Comparison of ENCODE assay signal across 8 cellular contexts in the genomic region with DNA sequence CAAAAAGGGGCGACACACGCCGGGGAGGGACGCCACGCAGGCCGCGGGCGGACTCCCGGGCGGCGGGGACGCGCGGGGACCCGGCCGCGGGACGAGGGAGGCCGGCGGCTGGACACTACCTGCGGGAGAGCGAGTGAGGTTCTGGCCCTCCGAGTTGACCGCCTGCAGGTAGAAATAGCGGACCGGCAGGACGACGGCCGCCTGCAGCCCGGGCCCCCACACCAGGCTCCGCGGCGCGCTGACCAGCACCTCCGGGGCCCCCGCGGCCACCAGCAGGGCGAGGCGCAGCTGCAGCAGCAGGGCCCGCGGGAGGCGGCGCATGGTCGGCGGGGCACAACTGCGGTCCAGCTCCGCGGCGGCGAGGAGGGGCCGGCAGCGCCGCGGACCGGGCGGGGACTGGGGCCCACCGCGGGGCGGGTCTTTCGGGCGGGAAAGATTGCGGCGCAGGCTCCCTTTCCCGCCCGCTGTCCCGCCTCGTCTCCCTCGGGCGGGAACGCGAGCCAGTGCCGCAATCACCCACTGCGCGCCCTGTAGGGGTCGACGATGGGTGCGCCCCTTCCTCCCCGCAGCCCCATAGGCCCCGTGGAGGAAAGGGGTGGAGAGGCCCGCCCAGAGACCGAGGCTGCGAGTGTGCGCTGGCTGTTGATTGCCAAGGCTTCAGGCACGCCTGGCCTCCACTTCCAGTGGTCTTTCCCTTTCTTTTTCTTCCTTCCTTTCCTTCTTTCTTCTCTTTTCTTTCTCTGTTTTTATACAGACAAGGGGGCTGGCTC. TPM values are rescaled to one million over a fixed set of nuclear protein-coding genes. Genes with fewer than 3 reads are reported as not detected.
DNase-seq lines count a peak whose midpoint lies in the region; ATAC-seq and TF ChIP-seq lines count a peak whose summit lies in the region.

A gene with protein sequence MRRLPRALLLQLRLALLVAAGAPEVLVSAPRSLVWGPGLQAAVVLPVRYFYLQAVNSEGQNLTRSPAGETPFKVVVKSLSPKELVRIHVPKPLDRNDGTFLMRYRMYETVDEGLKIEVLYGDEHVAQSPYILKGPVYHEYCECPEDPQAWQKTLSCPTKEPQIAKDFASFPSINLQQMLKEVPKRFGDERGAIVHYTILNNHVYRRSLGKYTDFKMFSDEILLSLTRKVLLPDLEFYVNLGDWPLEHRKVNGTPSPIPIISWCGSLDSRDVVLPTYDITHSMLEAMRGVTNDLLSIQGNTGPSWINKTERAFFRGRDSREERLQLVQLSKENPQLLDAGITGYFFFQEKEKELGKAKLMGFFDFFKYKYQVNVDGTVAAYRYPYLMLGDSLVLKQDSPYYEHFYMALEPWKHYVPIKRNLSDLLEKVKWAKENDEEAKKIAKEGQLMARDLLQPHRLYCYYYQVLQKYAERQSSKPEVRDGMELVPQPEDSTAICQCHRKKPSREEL (minus strand): TSS at position 339 of the 770 bp plus-strand sequence. CDS start 18 bp downstream, at position 321.

- peak within 1 kb of the TSS; percentile 93 for H3K4me3 Mint-ChIP-seq in activated T-helper 2 cell treated with anti-CD3 and anti-CD28 coated beads, Interferon-gamma antibody, Interleukin-2, Interleukin-4, amounts not matched to agents 10 μg/mL and 5 μg/mL and 100 μg/mL, durations not matched to agents 14 hours and 24 hours and 36 hours (ENCODE audit: low read depth)
- peak within 1 kb of the TSS; percentile 89 to 100 (median 96) for H3K4me3 Mint-ChIP-seq in naive thymus-derived CD8-positive, alpha-beta T cell

- H3K4me3 ChIP-seq in fibroblast of mammary gland (ENCODE audit: control insufficient read depth, low read depth, low read length) = peak within 1 kb of the TSS; percentile 66
- H3K4me3 ChIP-seq in subcutaneous abdominal adipose tissue (ENCODE audit: low read depth in 1 of 5, low read length in 5 of 5) = peak within 1 kb of the TSS; percentile 69 to 85 (median 80)

- no peaks in the 10 kb centered on the region for H3K9me3 Mint-ChIP-seq in activated T-helper 2 cell treated with anti-CD3 and anti-CD28 coated beads, Interferon-gamma antibody, Interleukin-2, Interleukin-4, amounts not matched to agents 10 μg/mL and 5 μg/mL and 100 μg/mL, durations not matched to agents 14 hours and 24 hours and 36 hours
- H3K9me3 Mint-ChIP-seq in naive thymus-derived CD8-positive, alpha-beta T cell = no peaks in the 10 kb centered on the region

- peaks cover 0 to 21% (median 10%) of the 10 kb centered on the region in 5 donors for H3K4me1 ChIP-seq in subcutaneous abdominal adipose tissue (ENCODE audit: control insufficient read depth in 5 of 5, insufficient read depth in 5 of 5, low read length in 5 of 5)

- H3K36me3 ChIP-seq in subcutaneous abdominal adipose tissue (ENCODE audit: control insufficient read depth in 5 of 5, insufficient read depth in 5 of 5, low read length in 5 of 5) = no peaks in the 10 kb centered on the region

- peak within 1 kb of the TSS; percentile 64 to 85 (median 78) for H3K9ac ChIP-seq in subcutaneous abdominal adipose tissue (ENCODE audit: low read length in 5 of 5)

- peak within 1 kb of the TSS; percentile 94 for H3K27ac ChIP-seq in subcutaneous abdominal adipose tissue (ENCODE audit: low read depth, low read length)

- peaks cover 6% of the 10 kb centered on the region for H3K27me3 Mint-ChIP-seq in activated T-helper 2 cell treated with anti-CD3 and anti-CD28 coated beads, Interferon-gamma antibody, Interleukin-2, Interleukin-4, amounts not matched to agents 10 μg/mL and 5 μg/mL and 100 μg/mL, durations not matched to agents 14 hours and 24 hours and 36 hours (ENCODE audit: low read depth)
- H3K27me3 Mint-ChIP-seq in naive thymus-derived CD8-positive, alpha-beta T cell = no peaks in the 10 kb centered on the region

- intact Hi-C loops in activated T-helper 2 cell treated with anti-CD3 and anti-CD28 coated beads, Interferon-gamma antibody, Interleukin-2, Interleukin-4, amounts not matched to agents 10 μg/mL and 5 μg/mL and 100 μg/mL, durations not matched to agents 14 hours and 24 hours and 36 hours (cut with micrococcal nuclease) = loop anchor here (5.0 kb wide), 3 partner anchors 164 to 376 kb away; a partner anchor contains a TSS

- H3K9me3 ChIP-seq in subcutaneous abdominal adipose tissue (ENCODE audit: control insufficient read depth in 5 of 5, low read length in 5 of 5) = no peaks in the 10 kb centered on the region

- POLR2A ChIA-PET in naive thymus-derived CD8-positive, alpha-beta T cell (lab: Charles Lee) = interaction anchor here (0.6 to 1.2 kb wide), 7 partner anchors 8 to 167 kb away, joined by 3 to 10 read pairs (median 3); a partner anchor contains a TSS

- peak within 1 kb of the TSS; percentile 98 for H3K27ac Mint-ChIP-seq in activated T-helper 2 cell treated with anti-CD3 and anti-CD28 coated beads, Interferon-gamma antibody, Interleukin-2, Interleukin-4, amounts not matched to agents 10 μg/mL and 5 μg/mL and 100 μg/mL, durations not matched to agents 14 hours and 24 hours and 36 hours
- peak within 1 kb of the TSS; percentile 95 to 100 (median 99) for H3K27ac Mint-ChIP-seq in naive thymus-derived CD8-positive, alpha-beta T cell

- peaks cover 23% of the 10 kb centered on the region for H3K4me1 Mint-ChIP-seq in activated T-helper 2 cell treated with anti-CD3 and anti-CD28 coated beads, Interferon-gamma antibody, Interleukin-2, Interleukin-4, amounts not matched to agents 10 μg/mL and 5 μg/mL and 100 μg/mL, durations not matched to agents 14 hours and 24 hours and 36 hours (ENCODE audit: low read depth)
- H3K4me1 Mint-ChIP-seq in naive thymus-derived CD8-positive, alpha-beta T cell = peaks cover 9 to 36% (median 28%) of the 10 kb centered on the region in 4 donors

- ATAC-seq in GM19455 (IDR thresholded peaks at IDR 0.05; ENCODE audit: unreplicated experiment) = peak; percentile 67
- ATAC-seq in naive thymus-derived CD8-positive, alpha-beta T cell = peak; percentile 66 to 68

- DNase-seq in COLO668 (lab: John Stamatoyannopoulos, UW; ENCODE audit: unreplicated experiment) (peak; percentile 67), HK-2 (ENCODE audit: unreplicated experiment) (peak; percentile 67), RKO (ENCODE audit: low spot score) (peak; percentile 48), fibroblast of mammary gland (ENCODE audit: low read depth) (peak; percentile 37)
- DNase-seq in activated T-helper 2 cell treated with anti-CD3 and anti-CD28 coated beads, Interferon-gamma antibody, Interleukin-2, Interleukin-4, amounts not matched to agents 10 μg/mL and 5 μg/mL and 100 μg/mL, durations not matched to agents 14 hours and 24 hours and 36 hours (ENCODE audit: low spot score) = peak; percentile 39
- DNase-seq in naive thymus-derived CD8-positive, alpha-beta T cell = peak; percentile 25 to 72 (median 48)

- H3K36me3 Mint-ChIP-seq in activated T-helper 2 cell treated with anti-CD3 and anti-CD28 coated beads, Interferon-gamma antibody, Interleukin-2, Interleukin-4, amounts not matched to agents 10 μg/mL and 5 μg/mL and 100 μg/mL, durations not matched to agents 14 hours and 24 hours and 36 hours (ENCODE audit: low read depth) = peaks cover 9% of the 10 kb centered on the region
- H3K36me3 Mint-ChIP-seq in naive thymus-derived CD8-positive, alpha-beta T cell = peaks cover 2 to 4% (median 3%) of the 10 kb centered on the region in 3 donors

- H3K27me3 ChIP-seq in subcutaneous abdominal adipose tissue (ENCODE audit: control insufficient read depth in 5 of 5, insufficient read depth in 4 of 5, low read length in 5 of 5) = no peaks in the 10 kb centered on the region

- TF ChIP-seq CTCF in fibroblast of mammary gland (conservative IDR thresholded peaks at IDR 0.05; ENCODE audit: control insufficient read depth, insufficient read depth, low read depth, low read length) = no peak

RNA-seq across cellular contexts. Expression of the gene that starts here (rescaled TPM):
- total RNA-seq in activated T-helper 2 cell treated with anti-CD3 and anti-CD28 coated beads, Interferon-gamma antibody, Interleukin-2, Interleukin-4, amounts not matched to agents 10 μg/mL and 5 μg/mL and 100 μg/mL, durations not matched to agents 14 hours and 24 hours and 36 hours = 9.9 and 10.0 TPM in 2 replicates
- total RNA-seq in naive thymus-derived CD8-positive, alpha-beta T cell = 1 to 10 TPM; 7.3 to 7.6 TPM
- polyA plus RNA-seq in naive thymus-derived CD8-positive, alpha-beta T cell = 1 to 10 TPM; 5.4 to 9.1 (median 8.8) TPM

Comparison
In these comparisons a context has a peak if more than half of its experiments do, and no peak if none do; other contexts are left out.
1. Peak in every context shown above with its lines: DNase-seq, ATAC-seq, H3K4me3 ChIP-seq and H3K27ac ChIP-seq.